9 cellular contexts compared by ENCODE assay signal in genomic region chr12:101172316-101172715, GRCh38. TPM values are rescaled to one million over a fixed set of nuclear protein-coding genes. Genes with fewer than 3 reads are reported as not detected.
DNase-seq lines count a peak whose midpoint lies in the region; ATAC-seq and TF ChIP-seq lines count a peak whose summit lies in the region.
"Had no signal": no experiment of that assay in that cellular context is flagged by ENCODE, and none has a peak within 500 bp of the region (broad histone marks: within the 10 kb centered on the region; RNA-seq: fewer than 3 reads in every experiment).

No MANE protein-coding gene starts in this region.

- peak; percentile 20; the same call in 1 of the 2 replicates for TF ChIP-seq CTCF in GM12874 (IDR thresholded peaks at IDR 0.05; ENCODE audit: insufficient read depth, low read depth, low read length)

- intact Hi-C loops in left ventricle myocardium superior (cut with micrococcal nuclease): no loop called here

- peak; percentile 5 for DNase-seq in MV-4-11 (lab: John Stamatoyannopoulos, UW)
- peak; percentile 6 for DNase-seq in pons (ENCODE audit: low spot score)
- no peak for DNase-seq in left ventricle myocardium superior
- no peak for DNase-seq in activated naive CD4-positive, alpha-beta T cell (lab: John Stamatoyannopoulos, UW)
- DNase-seq in NCI-H187 (lab: John Stamatoyannopoulos, UW): no peak
- DNase-seq: activated T-cell treated with anti-CD3 and anti-CD28 coated beads, Interleukin-2, amount 50 U/mL, for 48 hours had no signal

- ATAC-seq in esophagus mucosa (peak; percentile 39), left ventricle myocardium superior (no peak)

RNA-seq across cellular contexts. Expression of gene SLC5A8, which starts 37.7 kb away (rescaled TPM):
- total RNA-seq in esophagus mucosa (not detected), left ventricle myocardium superior (not detected)
- total RNA-seq: subcutaneous adipose tissue had no signal

Comparison
In these comparisons a context has a peak if more than half of its experiments do, and no peak if none do; other contexts are left out.
1. DNase-seq: peak in MV-4-11 (single experiment) and pons (single experiment); none in left ventricle myocardium superior (single experiment), activated naive CD4-positive, alpha-beta T cell (0 of 4) and NCI-H187 (0 of 2).